9 cellular contexts compared by ENCODE assay signal in genomic region chr12:52874573-52875435, GRCh38. TPM values are rescaled to one million over a fixed set of nuclear protein-coding genes. Genes with fewer than 3 reads are reported as not detected.
DNase-seq lines count a peak whose midpoint lies in the region; ATAC-seq, FAIRE-seq and TF ChIP-seq lines count a peak whose summit lies in the region.
"Had no signal": no experiment of that assay in that cellular context is flagged by ENCODE, and none has a peak within 500 bp of the region (broad histone marks: within the 10 kb centered on the region; RNA-seq: fewer than 3 reads in every experiment).

No MANE protein-coding gene starts in this region.

- H3K4me2 ChIP-seq in astrocyte (ENCODE audit: low read length), result peak overlapping the region; percentile 88

- peaks cover 6% of the 10 kb centered on the region for H3K27me3 Mint-ChIP-seq in activated CD8-positive, alpha-beta memory T cell treated with anti-CD3 and anti-CD28 coated beads, Interleukin-2, amount 10 ng/mL, durations not matched to agents 7 days and 5 days
- H3K27me3 Mint-ChIP-seq in astrocyte (ENCODE audit: low read depth, unreplicated experiment), result no peaks in the 10 kb centered on the region

- no peaks in the 10 kb centered on the region for H3K9me3 ChIP-seq in astrocyte (ENCODE audit: insufficient read depth, low read depth, low read length)
- H3K9me3 ChIP-seq in kidney (ENCODE audit: control insufficient read depth in 1 of 2, low read length in 2 of 2), result no peaks in the 10 kb centered on the region
- no peaks in the 10 kb centered on the region for H3K9me3 ChIP-seq in thyroid gland

- H3K4me1 Mint-ChIP-seq in activated CD8-positive, alpha-beta memory T cell treated with anti-CD3 and anti-CD28 coated beads, Interleukin-2, amount 10 ng/mL, durations not matched to agents 7 days and 5 days, result peaks cover 13% of the 10 kb centered on the region
- peaks cover 45% of the 10 kb centered on the region for H3K4me1 Mint-ChIP-seq in astrocyte (ENCODE audit: low read depth, unreplicated experiment)

- CTCF ChIA-PET in activated CD8-positive, alpha-beta memory T cell treated with anti-CD3 and anti-CD28 coated beads, Interleukin-2, amount 10 ng/mL, durations not matched to agents 7 days and 5 days (lab: Charles Lee), result interaction anchor here (1.3 to 22.1 kb wide), 4 partner anchors 7 to 503 kb away, joined by 5 to 459 read pairs (median 97); partner anchors contain the start of gene KRT74

- H3K9ac ChIP-seq in astrocyte (ENCODE audit: low read length) (peak overlapping the region; percentile 83), kidney (ENCODE audit: low read length in 2 of 2) (peak overlapping the region in 1 of 2 donors; percentile 51)

- H3K4me3 ChIP-seq in astrocyte (ENCODE audit: insufficient read depth, low read depth, low read length) (no peak overlapping the region), kidney (ENCODE audit: low read length in 2 of 2) (peak overlapping the region; percentile 22 to 38), thyroid gland (replicated peaks in 1 of 3) (no peak overlapping the region)

- TF ChIP-seq CTCF in astrocyte (IDR thresholded peaks at IDR 0.05; ENCODE audit: insufficient read depth, low read depth, low read length) (no peak), kidney (IDR thresholded peaks at IDR 0.05; ENCODE audit: borderline replicate concordance, extremely low read depth, insufficient read depth) (no peak), thyroid gland (IDR thresholded peaks at IDR 0.05) (no peak)

- H3K27me3 ChIP-seq in astrocyte (ENCODE audit: insufficient read depth, low read length) (no peaks in the 10 kb centered on the region), thyroid gland (no peaks in the 10 kb centered on the region)

- no peak for DNase-seq in activated CD8-positive, alpha-beta memory T cell treated with anti-CD3 and anti-CD28 coated beads, Interleukin-2, amount 10 ng/mL, durations not matched to agents 7 days and 5 days
- DNase-seq in activated CD8-positive, alpha-beta memory T cell treated with anti-CD3 and anti-CD28 coated beads for 24 hours, result no peak
- DNase-seq in astrocyte (ENCODE audit: low read depth) (peak; percentile 12), kidney (peak; percentile 37), thyroid gland (no peak), COLO668 (lab: John Stamatoyannopoulos, UW; ENCODE audit: unreplicated experiment) (no peak)
- DNase-seq in activated naive CD4-positive, alpha-beta T cell treated with anti-CD3 and anti-CD28 coated beads, Interleukin-2, amount 50 U/mL, for 16 hours, result no peak

- H3K4me3 Mint-ChIP-seq in activated CD8-positive, alpha-beta memory T cell treated with anti-CD3 and anti-CD28 coated beads, Interleukin-2, amount 10 ng/mL, durations not matched to agents 7 days and 5 days, result peak overlapping the region; percentile 61
- H3K4me3 Mint-ChIP-seq in astrocyte (ENCODE audit: unreplicated experiment), result no peak overlapping the region

- no peaks in the 10 kb centered on the region for H4K20me1 ChIP-seq in astrocyte (ENCODE audit: insufficient read depth, low read length)

- H3K4me1 ChIP-seq in astrocyte (ENCODE audit: insufficient read depth, low read length), result peaks cover 51% of the 10 kb centered on the region
- peaks cover 5 to 34% of the 10 kb centered on the region in 2 donors for H3K4me1 ChIP-seq in kidney (ENCODE audit: control insufficient read depth in 1 of 2, insufficient read depth in 1 of 2, low read depth in 1 of 2, low read length in 2 of 2)
- peaks cover 33 to 73% of the 10 kb centered on the region in 2 donors for H3K4me1 ChIP-seq in thyroid gland

- FAIRE-seq in astrocyte (lab: Jason Lieb, UNC) (no peak), kidney (lab: Jason Lieb, UNC) (no peak)

- TF ChIP-seq POLR2A in thyroid gland (IDR thresholded peaks at IDR 0.05), result no peak

- no peak for ATAC-seq in activated CD8-positive, alpha-beta memory T cell treated with anti-CD3 and anti-CD28 coated beads, Interleukin-2, amount 10 ng/mL, durations not matched to agents 7 days and 5 days
- ATAC-seq in GM21717 (IDR thresholded peaks at IDR 0.05; ENCODE audit: unreplicated experiment), result no peak

- WGBS in thyroid gland, 2 donors, result 78 to 80% methylated on average over 10 of the region's 10 CpGs

- intact Hi-C loops in kidney (cut with DNase I), result loop anchor here (5.0 to 10.0 kb wide), 3 partner anchors 293 to 720 kb away; no protein-coding TSS in a partner anchor
- intact Hi-C loops in thyroid gland (cut with DNase I), result loop anchor here (5.0 kb wide), 2 partner anchors 498 to 718 kb away; no protein-coding TSS in a partner anchor

- H3K79me2 ChIP-seq in astrocyte (ENCODE audit: insufficient read depth, low read length), result no peaks in the 10 kb centered on the region

- H3K36me3 Mint-ChIP-seq in activated CD8-positive, alpha-beta memory T cell treated with anti-CD3 and anti-CD28 coated beads, Interleukin-2, amount 10 ng/mL, durations not matched to agents 7 days and 5 days, result no peaks in the 10 kb centered on the region
- H3K36me3 Mint-ChIP-seq in astrocyte (ENCODE audit: low read depth, unreplicated experiment), result no peaks in the 10 kb centered on the region

- peak overlapping the region; percentile 93 for H3K27ac ChIP-seq in astrocyte (ENCODE audit: low read depth, low read length)
- peak overlapping the region; percentile 60 to 64 for H3K27ac ChIP-seq in kidney (ENCODE audit: low read depth in 2 of 2, low read length in 2 of 2)
- peak overlapping the region; percentile 78 to 90 (median 81) for H3K27ac ChIP-seq in thyroid gland
- H3K27ac ChIP-seq: C4-2B had no signal

- H3K36me3 ChIP-seq in astrocyte (ENCODE audit: insufficient read depth, low read length) (no peaks in the 10 kb centered on the region), kidney (ENCODE audit: control insufficient read depth in 1 of 2, insufficient read depth in 2 of 2, low read length in 2 of 2) (no peaks in the 10 kb centered on the region), thyroid gland (no peaks in the 10 kb centered on the region)

- H3K27ac Mint-ChIP-seq in activated CD8-positive, alpha-beta memory T cell treated with anti-CD3 and anti-CD28 coated beads, Interleukin-2, amount 10 ng/mL, durations not matched to agents 7 days and 5 days, result peak overlapping the region; percentile 37
- peak overlapping the region; percentile 92 for H3K27ac Mint-ChIP-seq in astrocyte (ENCODE audit: unreplicated experiment)

- no peaks in the 10 kb centered on the region for H3K9me3 Mint-ChIP-seq in activated CD8-positive, alpha-beta memory T cell treated with anti-CD3 and anti-CD28 coated beads, Interleukin-2, amount 10 ng/mL, durations not matched to agents 7 days and 5 days (ENCODE audit: low read depth)
- no peaks in the 10 kb centered on the region for H3K9me3 Mint-ChIP-seq in astrocyte (ENCODE audit: unreplicated experiment)

- peak overlapping the region; percentile 44 for H2AFZ ChIP-seq in astrocyte (ENCODE audit: low read depth, low read length)

RNA-seq across cellular contexts. Expression of gene KRT78, which starts 26.0 kb away (rescaled TPM):
- not detected for total RNA-seq in activated CD8-positive, alpha-beta memory T cell treated with anti-CD3 and anti-CD28 coated beads, Interleukin-2, amount 10 ng/mL, durations not matched to agents 7 days and 5 days
- total RNA-seq in astrocyte (not detected in 2 replicates), kidney (not detected), thyroid gland (under 1 TPM in 1 of 4 donors, not detected in 3; 0.40 TPM)
- not detected for polyA plus RNA-seq in kidney (ENCODE audit: insufficient read depth, low read depth, low replicate concordance)

RNA-seq across cellular contexts. Expression of gene KRT8, which starts 30.1 kb away (rescaled TPM):
- under 1 TPM; 0.26 to 0.41 TPM for total RNA-seq in activated CD8-positive, alpha-beta memory T cell treated with anti-CD3 and anti-CD28 coated beads, Interleukin-2, amount 10 ng/mL, durations not matched to agents 7 days and 5 days
- total RNA-seq in astrocyte (2,321 and 2,570 TPM in 2 replicates), kidney (546 TPM), thyroid gland (1,000 to 10,000 TPM in 1 of 4 donors, 100 to 1,000 TPM in 3; 364 to 1,037 (median 698) TPM)
- polyA plus RNA-seq in kidney (ENCODE audit: insufficient read depth, low read depth, low replicate concordance), result 333 TPM

RNA-seq across cellular contexts. Expression of gene KRT79, which starts 40.7 kb away (rescaled TPM):
- total RNA-seq in activated CD8-positive, alpha-beta memory T cell treated with anti-CD3 and anti-CD28 coated beads, Interleukin-2, amount 10 ng/mL, durations not matched to agents 7 days and 5 days, result under 1 TPM in 1 of 2 experiments, not detected in 1; 0.23 TPM
- total RNA-seq in astrocyte (0.50 and 0.82 TPM in 2 replicates), kidney (not detected), thyroid gland (not detected)
- polyA plus RNA-seq in kidney (ENCODE audit: insufficient read depth, low read depth, low replicate concordance), result not detected

Comparison
In these comparisons a context has a peak if more than half of its experiments do, and no peak if none do; other contexts are left out.
1. DNase-seq: peak in astrocyte (single experiment) and kidney (single experiment); none in activated CD8-positive, alpha-beta memory T cell treated with anti-CD3 and anti-CD28 coated beads, Interleukin-2, amount 10 ng/mL, durations not matched to agents 7 days and 5 days (single experiment), activated CD8-positive, alpha-beta memory T cell treated with anti-CD3 and anti-CD28 coated beads for 24 hours (single experiment), thyroid gland (0 of 2), COLO668 (single experiment) and activated naive CD4-positive, alpha-beta T cell treated with anti-CD3 and anti-CD28 coated beads, Interleukin-2, amount 50 U/mL, for 16 hours (single experiment).
2. H3K4me3 ChIP-seq: peak in kidney (2 of 2); none in astrocyte (single experiment) and thyroid gland (0 of 3).
3. RNA of gene KRT8, which starts 30.1 kb away (total RNA-seq): 2,321 to 2,570 TPM in astrocyte, 364 to 1,037 TPM in thyroid gland and 546 TPM in kidney (single experiment); 0.26 to 0.41 TPM in activated CD8-positive, alpha-beta memory T cell treated with anti-CD3 and anti-CD28 coated beads, Interleukin-2, amount 10 ng/mL, durations not matched to agents 7 days and 5 days; every median in the first group is over 100 times any median in the second.
4. Peak in every context shown above with its lines, with median percentiles within 50 percentile points of each other: H3K27ac ChIP-seq.